In the genomic region with DNA sequence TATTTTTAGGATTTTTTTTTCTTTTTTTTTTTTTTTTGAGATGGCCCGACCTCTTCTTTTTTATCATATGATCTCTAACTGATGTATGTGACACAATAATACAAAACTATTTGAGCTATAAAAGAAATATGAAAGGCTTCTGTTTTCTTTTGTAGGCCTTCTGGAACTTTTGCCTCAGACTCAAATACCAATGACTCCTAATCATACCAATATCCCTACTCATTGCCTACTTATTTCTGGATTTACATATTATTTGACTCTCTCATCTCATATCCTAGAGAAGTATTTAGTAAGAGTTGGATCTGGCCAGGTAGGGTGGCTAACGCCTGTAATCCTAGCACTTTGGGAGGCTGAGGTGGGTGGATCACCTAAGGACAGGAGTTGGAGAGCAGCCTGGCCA, we compare ENCODE assay signal across 31 cellular contexts. TPM values are rescaled to one million over a fixed set of nuclear protein-coding genes. Genes with fewer than 3 reads are reported as not detected.
DNase-seq lines count a peak whose midpoint lies in the region; ATAC-seq and TF ChIP-seq lines count a peak whose summit lies in the region.
"Had no signal": no experiment of that assay in that cellular context is flagged by ENCODE, and none has a peak within 500 bp of the region (broad histone marks: within the 10 kb centered on the region; RNA-seq: fewer than 3 reads in every experiment).

No MANE protein-coding gene starts in this region.

- H3K9me3 Mint-ChIP-seq in activated naive CD4-positive, alpha-beta T cell treated with anti-CD3 and anti-CD28 coated beads, Interleukin-2, amount 50 U/mL, for 24 hours = no peaks in the 10 kb centered on the region
- H3K9me3 Mint-ChIP-seq in activated naive CD4-positive, alpha-beta T cell treated with anti-CD3 and anti-CD28 coated beads for 36 hours = no peaks in the 10 kb centered on the region
- H3K9me3 Mint-ChIP-seq: neural crest cell had no signal

- peaks cover 14% of the 10 kb centered on the region for H3K36me3 Mint-ChIP-seq in activated naive CD4-positive, alpha-beta T cell treated with anti-CD3 and anti-CD28 coated beads, Interleukin-2, amount 50 U/mL, for 24 hours
- H3K36me3 Mint-ChIP-seq in activated naive CD4-positive, alpha-beta T cell treated with anti-CD3 and anti-CD28 coated beads for 36 hours (ENCODE audit: low read depth) = peaks cover 3% of the 10 kb centered on the region

- intact Hi-C loops in activated naive CD4-positive, alpha-beta T cell treated with anti-CD3 and anti-CD28 coated beads for 36 hours (cut with micrococcal nuclease) = loop anchor here (1.0 to 5.0 kb wide), 2 partner anchors 11 to 638 kb away; partner anchors contain the start of gene ESR2

- peaks cover 31% of the 10 kb centered on the region for H3K4me1 Mint-ChIP-seq in activated naive CD4-positive, alpha-beta T cell treated with anti-CD3 and anti-CD28 coated beads, Interleukin-2, amount 50 U/mL, for 24 hours
- peaks cover 29% of the 10 kb centered on the region for H3K4me1 Mint-ChIP-seq in activated naive CD4-positive, alpha-beta T cell treated with anti-CD3 and anti-CD28 coated beads for 36 hours (ENCODE audit: low read depth)

- no peaks in the 10 kb centered on the region for H3K27me3 Mint-ChIP-seq in activated naive CD4-positive, alpha-beta T cell treated with anti-CD3 and anti-CD28 coated beads, Interleukin-2, amount 50 U/mL, for 24 hours
- H3K27me3 Mint-ChIP-seq in activated naive CD4-positive, alpha-beta T cell treated with anti-CD3 and anti-CD28 coated beads for 36 hours (ENCODE audit: low read depth) = no peaks in the 10 kb centered on the region
- H3K27me3 Mint-ChIP-seq: B cell had no signal

- CTCF ChIA-PET in activated naive CD4-positive, alpha-beta T cell treated with anti-CD3 and anti-CD28 coated beads for 36 hours (lab: Charles Lee) = no interaction called here

- H3K4me3 Mint-ChIP-seq in activated naive CD4-positive, alpha-beta T cell treated with anti-CD3 and anti-CD28 coated beads, Interleukin-2, amount 50 U/mL, for 24 hours = no peak overlapping the region
- H3K4me3 Mint-ChIP-seq in activated naive CD4-positive, alpha-beta T cell treated with anti-CD3 and anti-CD28 coated beads for 36 hours = no peak overlapping the region
- H3K4me3 Mint-ChIP-seq: B cell, neural crest cell had no signal

- H3K4me3 ChIP-seq in fibroblast of villous mesenchyme (ENCODE audit: low read depth, low read length) = no peak overlapping the region
- H3K4me3 ChIP-seq: esophagus muscularis mucosa, left lung, ovary, SJSA1, testis had no signal

- no peak for ATAC-seq in HG03159 (IDR thresholded peaks at IDR 0.05; ENCODE audit: unreplicated experiment)
- ATAC-seq in GM21786 (IDR thresholded peaks at IDR 0.05; ENCODE audit: unreplicated experiment) = no peak
- ATAC-seq: left lung had no signal

- no peak for TF ChIP-seq CTCF in fibroblast of villous mesenchyme (IDR thresholded peaks at IDR 0.05; ENCODE audit: insufficient read depth, low read depth, low read length)

- peak overlapping the region; percentile 86 for H3K27ac Mint-ChIP-seq in activated naive CD4-positive, alpha-beta T cell treated with anti-CD3 and anti-CD28 coated beads, Interleukin-2, amount 50 U/mL, for 24 hours
- no peak overlapping the region for H3K27ac Mint-ChIP-seq in activated naive CD4-positive, alpha-beta T cell treated with anti-CD3 and anti-CD28 coated beads for 36 hours
- H3K27ac Mint-ChIP-seq: B cell had no signal

- no peak for DNase-seq in activated naive CD4-positive, alpha-beta T cell treated with anti-CD3 and anti-CD28 coated beads for 36 hours
- DNase-seq in HS-5 (ENCODE audit: low read depth) (peak; percentile 40), fibroblast of villous mesenchyme (ENCODE audit: low read depth) (peak; percentile 45), NCI-H146 treated with DMSO at 0.1 percent for 48 hours (lab: John Stamatoyannopoulos, UW; ENCODE audit: unreplicated experiment) (no peak), epidermal melanocyte (ENCODE audit: insufficient read length, low spot score) (no peak)
- DNase-seq: 8988T; activated CD4-positive, alpha-beta T cell treated with anti-CD3 and anti-CD28 coated beads, Interleukin-2, amount 50 U/mL, for 1 hour; activated CD4-positive, CD25-positive, alpha-beta regulatory T cell; activated effector memory CD4-positive, alpha-beta T cell treated with Interleukin-2 at 50 U/mL for 16 hours; activated T-cell treated with anti-CD3 and anti-CD28 coated beads, Interleukin-2, amount 50 U/mL, for 1 hour; caudate nucleus; dermis blood vessel endothelial cell; left lung; mesenchymal stem cell; NCI-H1048; NCI-H1694; NCI-H446 treated with DMSO at 0.1 percent for 48 hours; ovary; retina; RPMI8226; small intestine; stimulated activated naive CD4-positive, alpha-beta T cell; T-helper 1 cell; testis had no signal

RNA-seq across cellular contexts. Expression of gene WDR89, which starts 12.7 kb away (rescaled TPM):
- 10 to 100 TPM; 26.7 to 27.7 TPM for total RNA-seq in activated naive CD4-positive, alpha-beta T cell treated with anti-CD3 and anti-CD28 coated beads for 36 hours
- total RNA-seq in fibroblast of villous mesenchyme = 6.8 and 13.0 TPM in 2 replicates

Comparison
In these comparisons a context has a peak if more than half of its experiments do, and no peak if none do; other contexts are left out.
1. DNase-seq: peak in HS-5 (single experiment) and fibroblast of villous mesenchyme (single experiment); none in activated naive CD4-positive, alpha-beta T cell treated with anti-CD3 and anti-CD28 coated beads for 36 hours (single experiment), NCI-H146 treated with DMSO at 0.1 percent for 48 hours (single experiment) and epidermal melanocyte (single experiment).